9 cellular contexts compared by ENCODE assay signal in genomic region chr10:98041352-98042043, GRCh38. TPM values are rescaled to one million over a fixed set of nuclear protein-coding genes. Genes with fewer than 3 reads are reported as not detected.
DNase-seq lines count a peak whose midpoint lies in the region; ATAC-seq, FAIRE-seq and TF ChIP-seq lines count a peak whose summit lies in the region.
"Had no signal": no experiment of that assay in that cellular context is flagged by ENCODE, and none has a peak within 500 bp of the region (broad histone marks: within the 10 kb centered on the region; RNA-seq: fewer than 3 reads in every experiment).

No MANE protein-coding gene starts in this region.

- FAIRE-seq in HTR-8/SVneo (lab: Jason Lieb, UNC) = peak; percentile 31

- 13 to 21% methylated on average over 7 of the region's 7 CpGs for WGBS in body of pancreas, 2 donors

- H3K4me1 Mint-ChIP-seq in immature natural killer cell = peaks cover 4 to 7% of the 10 kb centered on the region in 2 donors

- no peak overlapping the region for H3K27ac Mint-ChIP-seq in immature natural killer cell
- H3K27ac Mint-ChIP-seq: activated naive CD8-positive, alpha-beta T cell had no signal

- H3K27ac ChIP-seq in SJCRH30 (no peak overlapping the region), body of pancreas (no peak overlapping the region)

- H3K4me3 ChIP-seq in SJCRH30 = no peak overlapping the region
- H3K4me3 ChIP-seq in body of pancreas = no peak overlapping the region

- H3K36me3 ChIP-seq in SJCRH30 (no peaks in the 10 kb centered on the region), body of pancreas (replicated peaks in 1 of 2; ENCODE audit: insufficient read depth in 1 of 2, low read depth in 2 of 2) (no peaks in the 10 kb centered on the region)

- no peaks in the 10 kb centered on the region for H3K4me1 ChIP-seq in SJCRH30
- peaks cover 4% of the 10 kb centered on the region for H3K4me1 ChIP-seq in body of pancreas

- peak; percentile 78 for DNase-seq in DMS 273 (lab: John Stamatoyannopoulos, UW; ENCODE audit: unreplicated experiment)
- DNase-seq in DMS 273 treated with DMSO at 0.1 percent for 48 hours (lab: John Stamatoyannopoulos, UW) = no peak
- peak; percentile 65 for DNase-seq in HTR-8/SVneo (ENCODE audit: insufficient read length, low spot score)
- DNase-seq in SJCRH30 = peak; percentile 47 to 76
- peak; percentile 69 to 82 (median 75) for DNase-seq in body of pancreas
- DNase-seq in immature natural killer cell = peak in 2 of 3 donors; percentile 26 to 36
- peak; percentile 44 to 45 for DNase-seq in stimulated activated CD4-positive, alpha-beta T cell treated with anti-CD3 and anti-CD28 coated beads, Interleukin-2, amount 100 ng/mL, for 48 hours

- peaks cover 21% of the 10 kb centered on the region for H3K27me3 ChIP-seq in SJCRH30
- no peaks in the 10 kb centered on the region for H3K27me3 ChIP-seq in body of pancreas

- peak; percentile 62 for ATAC-seq in body of pancreas
- ATAC-seq in GM21528 (IDR thresholded peaks at IDR 0.05; ENCODE audit: low FRiP score, unreplicated experiment) = no peak

- TF ChIP-seq CTCF in body of pancreas (IDR thresholded peaks at IDR 0.05) = peak; percentile 62 to 78 (median 66)

- no peak for TF ChIP-seq POLR2A in body of pancreas (IDR thresholded peaks at IDR 0.05)

- peaks cover 15 to 46% (median 16%) of the 10 kb centered on the region in 3 donors for H3K27me3 Mint-ChIP-seq in immature natural killer cell (ENCODE audit: low read depth in 3 of 3)

- H3K36me3 Mint-ChIP-seq in immature natural killer cell = no peaks in the 10 kb centered on the region
- H3K36me3 Mint-ChIP-seq: activated naive CD8-positive, alpha-beta T cell had no signal

- intact Hi-C loops in body of pancreas (cut with DNase I) = loop anchor here (5.0 kb wide), 1 partner anchor 129 kb away; no protein-coding TSS in a partner anchor

- no peak overlapping the region for H3K4me3 Mint-ChIP-seq in immature natural killer cell
- H3K4me3 Mint-ChIP-seq: activated naive CD8-positive, alpha-beta T cell had no signal

- H3K9me3 ChIP-seq in SJCRH30 (replicated peaks) (no peaks in the 10 kb centered on the region), body of pancreas (no peaks in the 10 kb centered on the region)

- no peaks in the 10 kb centered on the region for H3K9me3 Mint-ChIP-seq in immature natural killer cell

RNA-seq across cellular contexts. Expression of gene CRTAC1, which starts 11.1 kb away (rescaled TPM):
- not detected in 2 replicates for total RNA-seq in SJCRH30 (2014; rRNA removed; shearing (Covaris generic))
- total RNA-seq in body of pancreas = under 1 TPM in 1 of 2 donors, not detected in 1; 0.52 TPM
- not detected for polyA plus RNA-seq in immature natural killer cell
